ENCODE assay signal across 8 cellular contexts in the genomic region with DNA sequence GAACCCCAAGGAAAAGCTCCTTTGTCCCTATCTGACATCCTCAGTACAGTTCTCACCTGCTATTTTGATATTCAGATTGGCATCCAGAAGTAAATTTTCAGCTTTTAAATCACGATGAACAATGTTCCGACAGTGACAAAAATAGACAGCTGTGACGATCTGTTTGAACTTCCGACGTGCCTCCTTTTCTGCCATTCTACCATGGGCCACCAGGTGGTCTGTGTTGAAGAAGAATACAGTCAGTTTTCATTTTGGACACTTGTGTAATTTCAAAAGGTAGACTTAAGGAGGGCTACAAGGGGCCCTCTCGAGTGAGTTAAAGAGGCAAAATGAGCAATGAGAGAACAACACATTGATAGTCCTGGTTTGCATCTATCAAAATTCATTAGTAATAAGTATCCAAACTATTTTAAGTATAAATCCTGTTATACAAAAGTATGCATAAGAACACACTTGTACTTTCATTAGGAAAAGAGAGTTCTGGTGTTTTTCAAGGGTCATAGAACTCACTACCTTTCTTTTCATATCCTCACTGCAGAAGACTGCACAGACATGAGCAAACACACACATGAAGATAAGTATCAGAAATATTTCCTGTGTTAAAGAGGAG.
A peak's percentile ranks its signal among the peaks of the same experiment; 100 is the strongest.
DNase-seq lines count a peak whose midpoint lies in the region; ATAC-seq and TF ChIP-seq lines count a peak whose summit lies in the region.

No MANE protein-coding gene starts in this region.

- TF ChIP-seq CTCF in fibroblast of mammary gland (conservative IDR thresholded peaks at IDR 0.05; ENCODE audit: control insufficient read depth, insufficient read depth, low read depth, low read length) = peak; percentile 43

- peak; percentile 58 for ATAC-seq in stimulated activated naive CD8-positive, alpha-beta T cell treated with anti-CD3 and anti-CD28 coated beads, Interleukin-15, amount 100 ng/mL, for 72 hours
- no peak for ATAC-seq in HG03378 (IDR thresholded peaks at IDR 0.05; ENCODE audit: unreplicated experiment)

- H3K4me3 ChIP-seq in fibroblast of mammary gland (ENCODE audit: control insufficient read depth, low read depth, low read length) = no peak overlapping the region

- no peaks in the 10 kb centered on the region for H3K27me3 Mint-ChIP-seq in activated CD4-positive, alpha-beta T cell treated with anti-CD3 and anti-CD28 coated beads, Interleukin-2, amount 10 ng/mL, durations not matched to agents 24 days and 14 days
- no peaks in the 10 kb centered on the region for H3K27me3 Mint-ChIP-seq in stimulated activated naive CD8-positive, alpha-beta T cell treated with anti-CD3 and anti-CD28 coated beads, Interleukin-15, amount 100 ng/mL, for 72 hours

- H3K4me1 Mint-ChIP-seq in activated CD4-positive, alpha-beta T cell treated with anti-CD3 and anti-CD28 coated beads, Interleukin-2, amount 10 ng/mL, durations not matched to agents 24 days and 14 days = peaks cover 62% of the 10 kb centered on the region
- H3K4me1 Mint-ChIP-seq in stimulated activated naive CD8-positive, alpha-beta T cell treated with anti-CD3 and anti-CD28 coated beads, Interleukin-15, amount 100 ng/mL, for 72 hours = peaks cover 78% of the 10 kb centered on the region

- intact Hi-C loops in activated CD4-positive, alpha-beta T cell treated with anti-CD3 and anti-CD28 coated beads, Interleukin-2, amount 10 ng/mL, durations not matched to agents 24 days and 14 days (cut with micrococcal nuclease) = no loop called here
- intact Hi-C loops in cardiac septum (cut with DNase I) = no loop called here

- no peaks in the 10 kb centered on the region for H3K9me3 Mint-ChIP-seq in activated CD4-positive, alpha-beta T cell treated with anti-CD3 and anti-CD28 coated beads, Interleukin-2, amount 10 ng/mL, durations not matched to agents 24 days and 14 days
- no peaks in the 10 kb centered on the region for H3K9me3 Mint-ChIP-seq in stimulated activated naive CD8-positive, alpha-beta T cell treated with anti-CD3 and anti-CD28 coated beads, Interleukin-15, amount 100 ng/mL, for 72 hours

- H3K4me3 Mint-ChIP-seq in activated CD4-positive, alpha-beta T cell treated with anti-CD3 and anti-CD28 coated beads, Interleukin-2, amount 10 ng/mL, durations not matched to agents 24 days and 14 days = peak overlapping the region; percentile 20
- H3K4me3 Mint-ChIP-seq in stimulated activated naive CD8-positive, alpha-beta T cell treated with anti-CD3 and anti-CD28 coated beads, Interleukin-15, amount 100 ng/mL, for 72 hours = peak overlapping the region; percentile 42 to 51

- peak; percentile 70 for DNase-seq in activated effector memory CD4-positive, alpha-beta T cell treated with anti-CD3 and anti-CD28 coated beads, Interleukin-2, amount 50 U/mL, for 16 hours
- no peak for DNase-seq in activated effector memory CD4-positive, alpha-beta T cell treated with Interleukin-2 at 50 U/mL for 16 hours
- peak; percentile 80 for DNase-seq in activated CD4-positive, alpha-beta T cell treated with anti-CD3 and anti-CD28 coated beads, Interleukin-2, amount 10 ng/mL, durations not matched to agents 24 days and 14 days
- DNase-seq in fibroblast of mammary gland (ENCODE audit: low read depth) (peak; percentile 29), cardiac septum (ENCODE audit: low spot score) (no peak), NCI-H2107 treated with DMSO at 0.1 percent for 48 hours (lab: John Stamatoyannopoulos, UW; ENCODE audit: unreplicated experiment) (no peak)
- DNase-seq in stimulated activated naive CD8-positive, alpha-beta T cell treated with anti-CD3 and anti-CD28 coated beads, Interleukin-15, amount 100 ng/mL, for 72 hours = peak; percentile 37 to 51

- peaks cover 26% of the 10 kb centered on the region for H3K36me3 Mint-ChIP-seq in activated CD4-positive, alpha-beta T cell treated with anti-CD3 and anti-CD28 coated beads, Interleukin-2, amount 10 ng/mL, durations not matched to agents 24 days and 14 days (ENCODE audit: low read depth)

- H3K27ac Mint-ChIP-seq in activated CD4-positive, alpha-beta T cell treated with anti-CD3 and anti-CD28 coated beads, Interleukin-2, amount 10 ng/mL, durations not matched to agents 24 days and 14 days = peak overlapping the region; percentile 69
- peak overlapping the region; percentile 4 to 49 for H3K27ac Mint-ChIP-seq in stimulated activated naive CD8-positive, alpha-beta T cell treated with anti-CD3 and anti-CD28 coated beads, Interleukin-15, amount 100 ng/mL, for 72 hours

Comparison
In these comparisons a context has a peak if more than half of its experiments do, and no peak if none do; other contexts are left out.
1. DNase-seq: peak in activated effector memory CD4-positive, alpha-beta T cell treated with anti-CD3 and anti-CD28 coated beads, Interleukin-2, amount 50 U/mL, for 16 hours (single experiment), activated CD4-positive, alpha-beta T cell treated with anti-CD3 and anti-CD28 coated beads, Interleukin-2, amount 10 ng/mL, durations not matched to agents 24 days and 14 days (single experiment), fibroblast of mammary gland (single experiment) and stimulated activated naive CD8-positive, alpha-beta T cell treated with anti-CD3 and anti-CD28 coated beads, Interleukin-15, amount 100 ng/mL, for 72 hours (2 of 2); none in activated effector memory CD4-positive, alpha-beta T cell treated with Interleukin-2 at 50 U/mL for 16 hours (single experiment), cardiac septum (single experiment) and NCI-H2107 treated with DMSO at 0.1 percent for 48 hours (single experiment).